ENCODE assay signal across 21 cellular contexts in the genomic region with DNA sequence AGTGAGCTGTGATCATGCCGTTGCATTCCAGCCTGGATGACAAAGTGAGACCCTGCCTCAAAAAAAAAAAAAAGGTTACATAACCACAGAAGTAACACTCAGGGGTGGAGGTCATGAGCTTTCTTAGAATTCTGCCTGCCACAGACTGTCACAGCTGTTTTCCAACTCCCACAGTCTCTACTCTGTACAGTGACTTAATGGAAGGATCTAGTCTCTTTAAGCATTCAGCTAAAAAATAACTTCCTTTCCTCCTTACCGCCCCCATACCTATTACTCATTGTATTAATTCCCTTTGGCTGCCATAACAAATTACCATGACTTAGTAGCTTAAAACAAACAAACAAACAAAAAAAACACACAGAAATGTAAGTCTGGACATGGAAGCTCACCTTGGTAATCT.
DNase-seq lines count a peak whose midpoint lies in the region; ATAC-seq and TF ChIP-seq lines count a peak whose summit lies in the region.
"Had no signal": no experiment of that assay in that cellular context is flagged by ENCODE, and none has a peak within 500 bp of the region (broad histone marks: within the 10 kb centered on the region; RNA-seq: fewer than 3 reads in every experiment).

No MANE protein-coding gene starts in this region.

- H2AFZ ChIP-seq in IMR-90 (replicated peaks; ENCODE audit: low read length, poor library complexity): no peak overlapping the region

- H3K4me3 ChIP-seq in IMR-90 (ENCODE audit: insufficient read depth, low read depth, low read length): no peak overlapping the region
- no peak overlapping the region for H3K4me3 ChIP-seq in left ventricle myocardium inferior
- H3K4me3 ChIP-seq: BLaER1 treated with 17β-estradiol and CSF1 and Interleukin-3, amounts not matched to agents 10 nM and 100 nM had no signal

- H3K9ac ChIP-seq in IMR-90 (ENCODE audit: low read depth, low read length): no peak overlapping the region
- H3K9ac ChIP-seq: BLaER1 treated with 17β-estradiol and CSF1 and Interleukin-3, amounts not matched to agents 10 nM and 100 nM had no signal

- no peak overlapping the region for H3K18ac ChIP-seq in IMR-90 (ENCODE audit: low read depth, low read length)

- no peak overlapping the region for H2AK9ac ChIP-seq in IMR-90 (replicated peaks; ENCODE audit: low read depth, low read length, poor library complexity)

- no peak overlapping the region for H3K27ac ChIP-seq in IMR-90 (ENCODE audit: insufficient read depth, low read length)
- H3K27ac ChIP-seq in left ventricle myocardium inferior (replicated peaks): no peak overlapping the region
- H3K27ac ChIP-seq: RWPE1 had no signal

- H3K4me1 ChIP-seq in IMR-90 (ENCODE audit: control insufficient read depth, insufficient read depth, low read length) (0 out of 2 replicates have a peak, but pooled peaks cover 2% of the 10 kb centered on the region), left ventricle myocardium inferior (peaks cover 5% of the 10 kb centered on the region)

- no peaks in the 10 kb centered on the region for H3K36me3 Mint-ChIP-seq in stimulated activated effector memory CD8-positive, alpha-beta T cell treated with anti-CD3 and anti-CD28 coated beads, Interleukin-12 subunit alpha, Interleukin-12 subunit beta, amount 100 ng/mL, for 72 hours
- H3K36me3 Mint-ChIP-seq: CD8-positive, alpha-beta memory T cell had no signal

- CTCF ChIA-PET in IMR-90 (lab: Yijun Ruan, JAX): no interaction called here

- intact Hi-C loops in IMR-90 (cut with micrococcal nuclease): no loop called here
- intact Hi-C loops in left ventricle myocardium inferior (cut with micrococcal nuclease): no loop called here

- no CpG with 5 or more reads among the region's 2 CpGs for whole genome bisulfite sequencing in IMR-90 (ENCODE audit: extremely low coverage in 2 of 2, insufficient read length in 1 of 2), 2 experiments

- no peak overlapping the region for H3K56ac ChIP-seq in IMR-90 (ENCODE audit: extremely low read depth, insufficient read depth, low read length)

- H2AK5ac ChIP-seq in IMR-90 (ENCODE audit: low read depth, low read length): no peak overlapping the region

- no peak overlapping the region for H4K8ac ChIP-seq in IMR-90 (ENCODE audit: low read depth in 2 of 2, low read length in 2 of 2)

- H3K36me3 ChIP-seq in IMR-90 (ENCODE audit: control insufficient read depth, insufficient read depth, low read length) (no peaks in the 10 kb centered on the region), left ventricle myocardium inferior (no peaks in the 10 kb centered on the region)
- H3K36me3 ChIP-seq: BLaER1 treated with 17β-estradiol and CSF1 and Interleukin-3, amounts not matched to agents 10 nM and 100 nM had no signal

- DNase-seq in ELR (ENCODE audit: low read depth): peak; percentile 12
- DNase-seq in IMR-90: peak; percentile 24
- peak; percentile 19 for DNase-seq in dermis blood vessel endothelial cell
- DNase-seq in stimulated activated effector memory CD8-positive, alpha-beta T cell treated with anti-CD3 and anti-CD28 coated beads, Interleukin-12 subunit alpha, Interleukin-12 subunit beta, amount 100 ng/mL, for 72 hours (ENCODE audit: low spot score in 2 of 2): no peak
- DNase-seq in left ventricle myocardium inferior: no peak
- no peak for DNase-seq in AG20443 (ENCODE audit: low spot score)
- DNase-seq: CD8-positive, alpha-beta memory T cell; GOT3; KG1; NCI-H1417 treated with DMSO at 0.1 percent for 48 hours; NCI-H1930; NCI-H226; NCI-H524 treated with DMSO at 0.1 percent for 48 hours; PC-3; SIG-M5 had no signal

- no peak for TF ChIP-seq RAD21 in IMR-90 (IDR thresholded peaks at IDR 0.05; ENCODE audit: low read length)

- H3K9me3 Mint-ChIP-seq in stimulated activated effector memory CD8-positive, alpha-beta T cell treated with anti-CD3 and anti-CD28 coated beads, Interleukin-12 subunit alpha, Interleukin-12 subunit beta, amount 100 ng/mL, for 72 hours: no peaks in the 10 kb centered on the region

- no peak overlapping the region for H3K14ac ChIP-seq in IMR-90 (replicated peaks; ENCODE audit: low read depth, low read length)

- H3K27me3 ChIP-seq in IMR-90 (ENCODE audit: control insufficient read depth, insufficient read depth, low read length) (no peaks in the 10 kb centered on the region), left ventricle myocardium inferior (ENCODE audit: low read depth) (no peaks in the 10 kb centered on the region)
- H3K27me3 ChIP-seq: BLaER1 treated with 17β-estradiol and CSF1 and Interleukin-3, amounts not matched to agents 10 nM and 100 nM had no signal

- H2BK20ac ChIP-seq in IMR-90 (ENCODE audit: low read depth, low read length): no peak overlapping the region

- in situ Hi-C loops in IMR-90 (cut with MboI; ENCODE audit: low sequenced_read_pairs): no loop called here

- H3K4me2 ChIP-seq in IMR-90 (ENCODE audit: low read depth, low read length): no peak overlapping the region

- no TSS peak for BruUV-seq in IMR-90 (replicated peaks; lab: Mats Ljungman, UMichigan)

- no peak overlapping the region for H4K91ac ChIP-seq in IMR-90 (ENCODE audit: insufficient read depth, low read depth, low read length)

- H4K5ac ChIP-seq in IMR-90 (ENCODE audit: low read depth, low read length): no peak overlapping the region

- H3K23ac ChIP-seq in IMR-90 (ENCODE audit: low read depth, low read length): no peak overlapping the region

- H3K79me1 ChIP-seq in IMR-90 (ENCODE audit: low read depth in 1 of 2, low read length in 2 of 2): no peaks in the 10 kb centered on the region

- peaks cover 10% of the 10 kb centered on the region for H3K4me1 Mint-ChIP-seq in stimulated activated effector memory CD8-positive, alpha-beta T cell treated with anti-CD3 and anti-CD28 coated beads, Interleukin-12 subunit alpha, Interleukin-12 subunit beta, amount 100 ng/mL, for 72 hours
- H3K4me1 Mint-ChIP-seq: CD8-positive, alpha-beta memory T cell had no signal

- no peaks in the 10 kb centered on the region; the same call in 1 of the 2 replicates for H4K20me1 ChIP-seq in IMR-90 (ENCODE audit: insufficient read depth, low read length)
- H4K20me1 ChIP-seq: BLaER1 treated with 17β-estradiol and CSF1 and Interleukin-3, amounts not matched to agents 10 nM and 100 nM had no signal

- no peak overlapping the region for H2BK5ac ChIP-seq in IMR-90 (ENCODE audit: low read depth, low read length, poor library complexity, severe bottlenecking)

- H2BK120ac ChIP-seq in IMR-90 (ENCODE audit: low read depth, low read length): no peak overlapping the region

- dilution Hi-C loops in IMR-90 (cut with HindIII; ENCODE audit: low sequenced_read_pairs, unreplicated experiment): no loop called here

- no peak overlapping the region for H3K4me3 Mint-ChIP-seq in stimulated activated effector memory CD8-positive, alpha-beta T cell treated with anti-CD3 and anti-CD28 coated beads, Interleukin-12 subunit alpha, Interleukin-12 subunit beta, amount 100 ng/mL, for 72 hours
- H3K4me3 Mint-ChIP-seq: CD8-positive, alpha-beta memory T cell had no signal

- TF ChIP-seq CTCF in IMR-90 (conservative IDR thresholded peaks at IDR 0.05; ENCODE audit: low read depth, low read length) (no peak), left ventricle myocardium inferior (IDR thresholded peaks at IDR 0.05; ENCODE audit: borderline replicate concordance) (no peak)

- POLR2A ChIA-PET in IMR-90 (lab: Charles Lee; ENCODE audit: unreplicated experiment): no interaction called here

- H2BK15ac ChIP-seq in IMR-90 (ENCODE audit: low read depth, low read length): no peak overlapping the region

- H3K9me1 ChIP-seq in IMR-90 (ENCODE audit: insufficient read depth, low read length): 0 out of 2 replicates have a peak, but pooled peaks cover 2% of the 10 kb centered on the region

- ATAC-seq in IMR-90 (ENCODE audit: low read depth) (no peak), HG03571 (IDR thresholded peaks at IDR 0.05; ENCODE audit: unreplicated experiment) (no peak), HG02763 (IDR thresholded peaks at IDR 0.05; ENCODE audit: unreplicated experiment) (no peak)
- peak; percentile 81 for ATAC-seq in stimulated activated effector memory CD8-positive, alpha-beta T cell treated with anti-CD3 and anti-CD28 coated beads, Interleukin-12 subunit alpha, Interleukin-12 subunit beta, amount 100 ng/mL, for 72 hours
- ATAC-seq: HepG2, PC-3, SK-N-SH treated with all-trans-retinoic acid at 6 μM for 48 hours had no signal

- TF ChIP-seq POLR2A in IMR-90 (IDR thresholded peaks at IDR 0.05; ENCODE audit: low read depth, low read length): no peak

- no peak overlapping the region for H3K27ac Mint-ChIP-seq in stimulated activated effector memory CD8-positive, alpha-beta T cell treated with anti-CD3 and anti-CD28 coated beads, Interleukin-12 subunit alpha, Interleukin-12 subunit beta, amount 100 ng/mL, for 72 hours

- H3K9me3 ChIP-seq in IMR-90 (ENCODE audit: control insufficient read depth, insufficient read depth, low read length): no peaks in the 10 kb centered on the region
- H3K9me3 ChIP-seq in left ventricle myocardium inferior (replicated peaks): no peaks in the 10 kb centered on the region

- no peak overlapping the region for H3K4ac ChIP-seq in IMR-90 (ENCODE audit: low read depth, low read length)

TF ChIP-seq in IMR-90, 13 proteins besides CTCF, POLR2A, EP300 and RAD21 (continues in another document):
- no peak for TF ChIP-seq NFE2L2 (IDR thresholded peaks at IDR 0.05; ENCODE audit: low read depth, low read length)
- TF ChIP-seq, protein P1, sequence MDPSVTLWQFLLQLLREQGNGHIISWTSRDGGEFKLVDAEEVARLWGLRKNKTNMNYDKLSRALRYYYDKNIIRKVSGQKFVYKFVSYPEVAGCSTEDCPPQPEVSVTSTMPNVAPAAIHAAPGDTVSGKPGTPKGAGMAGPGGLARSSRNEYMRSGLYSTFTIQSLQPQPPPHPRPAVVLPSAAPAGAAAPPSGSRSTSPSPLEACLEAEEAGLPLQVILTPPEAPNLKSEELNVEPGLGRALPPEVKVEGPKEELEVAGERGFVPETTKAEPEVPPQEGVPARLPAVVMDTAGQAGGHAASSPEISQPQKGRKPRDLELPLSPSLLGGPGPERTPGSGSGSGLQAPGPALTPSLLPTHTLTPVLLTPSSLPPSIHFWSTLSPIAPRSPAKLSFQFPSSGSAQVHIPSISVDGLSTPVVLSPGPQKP (IDR thresholded peaks at IDR 0.05; ENCODE audit: borderline replicate concordance, low read depth, low read length): no peak
- TF ChIP-seq MXI1 (IDR thresholded peaks at IDR 0.05; ENCODE audit: borderline replicate concordance, low read depth, low read length): no peak
- no peak for TF ChIP-seq MAFK (IDR thresholded peaks at IDR 0.05; ENCODE audit: low read depth, low read length)
- TF ChIP-seq RFX5 (IDR thresholded peaks at IDR 0.05; ENCODE audit: low read depth, low read length): no peak
- TF ChIP-seq FOS (IDR thresholded peaks at IDR 0.05; ENCODE audit: low read depth, low read length): no peak
- no peak for TF ChIP-seq CHD1 (IDR thresholded peaks at IDR 0.05; ENCODE audit: low read depth, low read length)
- TF ChIP-seq BHLHE40 (IDR thresholded peaks at IDR 0.05; ENCODE audit: low read depth, low read length): no peak
- TF ChIP-seq RCOR1 (IDR thresholded peaks at IDR 0.05; ENCODE audit: insufficient replicate concordance, low read length): no peak
- no peak for TF ChIP-seq CEBPB (IDR thresholded peaks at IDR 0.05; ENCODE audit: low read depth, low read length)

Comparison
In these comparisons a context has a peak if more than half of its experiments do, and no peak if none do; other contexts are left out.
1. DNase-seq: peak in ELR (single experiment), IMR-90 (single experiment) and dermis blood vessel endothelial cell (single experiment); none in stimulated activated effector memory CD8-positive, alpha-beta T cell treated with anti-CD3 and anti-CD28 coated beads, Interleukin-12 subunit alpha, Interleukin-12 subunit beta, amount 100 ng/mL, for 72 hours (0 of 2), left ventricle myocardium inferior (single experiment) and AG20443 (single experiment).